In genomic region chrX:1009771-1010170, GRCh38 we compare ENCODE assay signal across 17 cellular contexts.
DNase-seq lines count a peak whose midpoint lies in the region; ATAC-seq and TF ChIP-seq lines count a peak whose summit lies in the region.
"Had no signal": no experiment of that assay in that cellular context is flagged by ENCODE, and none has a peak within 500 bp of the region (broad histone marks: within the 10 kb centered on the region; RNA-seq: fewer than 3 reads in every experiment).

No MANE protein-coding gene starts in this region.

- H3K36me3 ChIP-seq in KMS-11 (ENCODE audit: insufficient read depth) (no peaks in the 10 kb centered on the region), trophoblast cell (ENCODE audit: control insufficient read depth in 1 of 2, insufficient read depth in 2 of 2, low read length in 2 of 2) (no peaks in the 10 kb centered on the region), upper lobe of right lung (no peaks in the 10 kb centered on the region), H7 (replicated peaks; ENCODE audit: control insufficient read depth, insufficient read depth, low read length) (no peaks in the 10 kb centered on the region)
- H3K36me3 ChIP-seq: BE2C, HAP-1 had no signal

- TF ChIP-seq CTCF in KMS-11 (conservative IDR thresholded peaks at IDR 0.05; ENCODE audit: low read depth, low read length) = no peak
- TF ChIP-seq CTCF in chondrocyte (IDR thresholded peaks at IDR 0.05) = no peak
- TF ChIP-seq CTCF in upper lobe of right lung (IDR thresholded peaks at IDR 0.05) = no peak

- H2BK120ac ChIP-seq in trophoblast cell (ENCODE audit: insufficient read depth, low read length, poor library complexity) = no peak overlapping the region

- no peak for ATAC-seq in upper lobe of right lung
- ATAC-seq: A549, HepG2 had no signal

- H2BK12ac ChIP-seq in trophoblast cell (ENCODE audit: low read length) = no peak overlapping the region

- DNase-seq in chondrocyte (ENCODE audit: low spot score) (peak; percentile 65), trophoblast cell (no peak), upper lobe of right lung (peak; percentile 48), NCI-H187 (lab: John Stamatoyannopoulos, UW) (no peak), H7 (no peak)
- DNase-seq in activated naive CD4-positive, alpha-beta T cell treated with anti-CD3 and anti-CD28 coated beads, Interleukin-2, amount 50 U/mL, for 16 hours = no peak
- DNase-seq in stimulated activated CD4-positive, alpha-beta T cell treated with anti-CD3 and anti-CD28 coated beads, Interleukin-1b, Interleukin-23, amount 100 ng/mL, for 48 hours = no peak
- DNase-seq: BE2C; Caco-2; CD8-positive, alpha-beta memory T cell; DND-41; GF-D8; GOT3 had no signal

- no peaks in the 10 kb centered on the region for H3K79me1 ChIP-seq in trophoblast cell (ENCODE audit: low read length)

- H2BK5ac ChIP-seq in trophoblast cell (ENCODE audit: low read depth, low read length, poor library complexity) = no peak overlapping the region

- no peak overlapping the region for H4K12ac ChIP-seq in trophoblast cell (ENCODE audit: low read depth, low read length)

- H3K79me2 ChIP-seq in KMS-11 (ENCODE audit: insufficient read depth, low read depth) (no peaks in the 10 kb centered on the region), trophoblast cell (ENCODE audit: control insufficient read depth, insufficient read depth, low read length, poor library complexity) (no peaks in the 10 kb centered on the region)

- H2AK5ac ChIP-seq in trophoblast cell (ENCODE audit: low read length) = no peak overlapping the region

- no peak overlapping the region for H3K23ac ChIP-seq in trophoblast cell (ENCODE audit: low read length)

- peaks cover 7% of the 10 kb centered on the region for H3K27me3 Mint-ChIP-seq in chondrocyte (ENCODE audit: low read depth)

- H3K27ac Mint-ChIP-seq in chondrocyte (ENCODE audit: unreplicated experiment) = no peak overlapping the region
- H3K27ac Mint-ChIP-seq: CD8-positive, alpha-beta memory T cell had no signal

- no peaks in the 10 kb centered on the region for H3K27me3 ChIP-seq in KMS-11 (ENCODE audit: insufficient read depth, low read depth)
- no peaks in the 10 kb centered on the region for H3K27me3 ChIP-seq in trophoblast cell (ENCODE audit: insufficient read depth, low read length)
- H3K27me3 ChIP-seq in upper lobe of right lung = no peaks in the 10 kb centered on the region
- no peaks in the 10 kb centered on the region for H3K27me3 ChIP-seq in H7 (ENCODE audit: control insufficient read depth, insufficient read depth, low read length)
- H3K27me3 ChIP-seq: BE2C had no signal

- no peak overlapping the region for H4K91ac ChIP-seq in trophoblast cell (ENCODE audit: low read depth, low read length)

- H2AFZ ChIP-seq in KMS-11 (ENCODE audit: low read depth) (no peak overlapping the region), trophoblast cell (ENCODE audit: insufficient read depth, low read length, poor library complexity) (no peak overlapping the region)

- no peak overlapping the region for H3K4ac ChIP-seq in trophoblast cell (ENCODE audit: low read depth, low read length)

- WGBS in trophoblast cell (ENCODE audit: extremely low coverage, insufficient coverage, insufficient read length) = no CpG with 5 or more reads among the region's 15 CpGs

- H4K20me1 ChIP-seq in KMS-11 (ENCODE audit: insufficient read depth) = no peaks in the 10 kb centered on the region

- peaks cover 6% of the 10 kb centered on the region for H3K4me1 ChIP-seq in KMS-11 (ENCODE audit: low read depth, poor library complexity, severe bottlenecking)
- no peaks in the 10 kb centered on the region for H3K4me1 ChIP-seq in trophoblast cell (ENCODE audit: control insufficient read depth in 1 of 2, insufficient read depth in 2 of 2, low read length in 2 of 2)
- H3K4me1 ChIP-seq in upper lobe of right lung = no peaks in the 10 kb centered on the region
- H3K4me1 ChIP-seq: A549, BE2C, Caco-2, HAP-1 had no signal

- peaks cover 2% of the 10 kb centered on the region for H3K9me3 ChIP-seq in trophoblast cell (ENCODE audit: insufficient read depth, low read depth, low read length)
- no peaks in the 10 kb centered on the region for H3K9me3 ChIP-seq in upper lobe of right lung
- H3K9me3 ChIP-seq: A549, BE2C, Caco-2, HAP-1 had no signal

- no peaks in the 10 kb centered on the region for H3K36me3 Mint-ChIP-seq in chondrocyte (ENCODE audit: low read depth)
- H3K36me3 Mint-ChIP-seq: CD8-positive, alpha-beta memory T cell had no signal

- H3K27ac ChIP-seq in KMS-11 (peak overlapping the region; percentile 69; the same call in 1 of the 2 replicates), trophoblast cell (ENCODE audit: low read depth, low read length) (no peak overlapping the region), upper lobe of right lung (no peak overlapping the region)
- H3K27ac ChIP-seq: A549 had no signal

- H3K9ac ChIP-seq in KMS-11 = no peak overlapping the region
- no peak overlapping the region for H3K9ac ChIP-seq in trophoblast cell (ENCODE audit: low read length)

- intact Hi-C loops in upper lobe of right lung (cut with DNase I) = no loop called here

- no peak overlapping the region for H3K4me2 ChIP-seq in KMS-11
- no peak overlapping the region for H3K4me2 ChIP-seq in trophoblast cell (ENCODE audit: low read length)
- H3K4me2 ChIP-seq: A549 had no signal

- H3K18ac ChIP-seq in trophoblast cell (ENCODE audit: low read length) = no peak overlapping the region

- no peak overlapping the region for H3K4me3 Mint-ChIP-seq in chondrocyte (ENCODE audit: unreplicated experiment)
- H3K4me3 Mint-ChIP-seq: CD8-positive, alpha-beta memory T cell had no signal

- no peaks in the 10 kb centered on the region for H3K4me1 Mint-ChIP-seq in chondrocyte (ENCODE audit: low read depth)
- H3K4me1 Mint-ChIP-seq: CD8-positive, alpha-beta memory T cell had no signal

- H3K14ac ChIP-seq in trophoblast cell (ENCODE audit: low read length) = no peak overlapping the region

- H3K4me3 ChIP-seq in KMS-11 (IDR thresholded peaks at IDR 0.05; ENCODE audit: insufficient read depth, low read depth, low read length) = no peak overlapping the region
- peak overlapping the region; percentile 7 for H3K4me3 ChIP-seq in trophoblast cell (ENCODE audit: low read depth, low read length)
- H3K4me3 ChIP-seq in upper lobe of right lung = no peak overlapping the region
- no peak overlapping the region for H3K4me3 ChIP-seq in H7 (ENCODE audit: insufficient read depth, low read depth, low read length)
- H3K4me3 ChIP-seq: A549, HAP-1 had no signal

- no peak overlapping the region for H4K8ac ChIP-seq in trophoblast cell (ENCODE audit: low read depth, low read length)

- H3K9me3 Mint-ChIP-seq in chondrocyte (ENCODE audit: low read depth) = no peaks in the 10 kb centered on the region

Comparison
In these comparisons a context has a peak if more than half of its experiments do, and no peak if none do; other contexts are left out.
1. DNase-seq: peak in chondrocyte (single experiment) and upper lobe of right lung (single experiment); none in trophoblast cell (0 of 2), activated naive CD4-positive, alpha-beta T cell treated with anti-CD3 and anti-CD28 coated beads, Interleukin-2, amount 50 U/mL, for 16 hours (single experiment), stimulated activated CD4-positive, alpha-beta T cell treated with anti-CD3 and anti-CD28 coated beads, Interleukin-1b, Interleukin-23, amount 100 ng/mL, for 48 hours (single experiment), NCI-H187 (0 of 2) and H7 (single experiment).